ENCODE assay signal across 5 cellular contexts in the genomic region with DNA sequence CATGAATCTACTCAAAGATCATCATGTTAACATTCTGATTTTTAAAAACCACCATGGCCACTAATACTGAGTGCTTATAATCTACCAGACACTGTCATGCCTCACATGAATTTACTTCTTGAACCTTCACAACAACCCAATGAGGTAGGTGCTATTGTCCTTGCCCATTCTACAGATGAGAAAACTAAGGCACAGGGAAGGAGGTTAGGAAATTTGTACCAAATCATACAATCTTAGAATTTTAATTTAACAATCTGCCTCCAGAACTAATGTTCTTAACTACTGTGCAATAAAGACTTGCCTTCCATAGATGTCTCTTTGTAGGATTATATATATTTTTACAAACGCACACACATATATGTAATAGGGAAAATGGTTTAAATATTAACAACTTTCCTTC.
"Had no signal": no experiment of that assay in that cellular context is flagged by ENCODE, and none has a peak within 500 bp of the region (broad histone marks: within the 10 kb centered on the region; RNA-seq: fewer than 3 reads in every experiment).

No MANE protein-coding gene starts in this region.

- H3K4me1 Mint-ChIP-seq: IgD-negative memory B cell had no signal

- H3K4me3 Mint-ChIP-seq: IgD-negative memory B cell had no signal

- H3K27me3 Mint-ChIP-seq: IgD-negative memory B cell had no signal

- DNase-seq: KBM-7, KG1 had no signal

- FAIRE-seq: HTR-8/SVneo had no signal

- H3K9me3 Mint-ChIP-seq: IgD-negative memory B cell had no signal

- H3K27ac ChIP-seq: HL-60 had no signal

- H3K36me3 Mint-ChIP-seq: IgD-negative memory B cell had no signal

- H3K27ac Mint-ChIP-seq: IgD-negative memory B cell had no signal
